Comparison of ENCODE assay signal across 10 cellular contexts in genomic region chr3:52218454-52218853, GRCh38. TPM values are rescaled to one million over a fixed set of nuclear protein-coding genes. Genes with fewer than 3 reads are reported as not detected.
A peak's percentile ranks its signal among the peaks of the same experiment; 100 is the strongest.
DNase-seq lines count a peak whose midpoint lies in the region; ATAC-seq and FAIRE-seq lines count a peak whose summit lies in the region.
"Had no signal": no experiment of that assay in that cellular context is flagged by ENCODE, and none has a peak within 500 bp of the region (broad histone marks: within the 10 kb centered on the region; RNA-seq: fewer than 3 reads in every experiment).

No MANE protein-coding gene starts in this region.

- FAIRE-seq in HTR-8/SVneo (lab: Jason Lieb, UNC): no peak

- H3K27me3 Mint-ChIP-seq in naive thymus-derived CD4-positive, alpha-beta T cell: no peaks in the 10 kb centered on the region

- peak overlapping the region; percentile 6; the same call in 1 of the 2 replicates for H3K4me3 ChIP-seq in BLaER1
- H3K4me3 ChIP-seq in Jurkat, Clone E6-1 (ENCODE audit: low read length): peak overlapping the region; percentile 24
- peak overlapping the region; percentile 40 for H3K4me3 ChIP-seq in naive thymus-derived CD4-positive, alpha-beta T cell (ENCODE audit: low read length)
- H3K4me3 ChIP-seq: coronary artery had no signal

- no peaks in the 10 kb centered on the region for H3K9me3 Mint-ChIP-seq in naive thymus-derived CD4-positive, alpha-beta T cell

- peak overlapping the region; percentile 80 for H3K4me2 ChIP-seq in BLaER1

- H3K27ac ChIP-seq in BLaER1: peak overlapping the region; percentile 59
- peak overlapping the region; percentile 34 for H3K27ac ChIP-seq in adipose tissue (ENCODE audit: low read depth, low read length)
- peak overlapping the region; percentile 9 for H3K27ac ChIP-seq in naive thymus-derived CD4-positive, alpha-beta T cell (ENCODE audit: low read depth, low read length)

- H3K36me3 Mint-ChIP-seq in naive thymus-derived CD4-positive, alpha-beta T cell: peaks cover 13 to 21% (median 21%) of the 10 kb centered on the region in 5 donors

- H4K20me1 ChIP-seq in BLaER1: no peaks in the 10 kb centered on the region

- no peaks in the 10 kb centered on the region for H3K9me3 ChIP-seq in BLaER1
- H3K9me3 ChIP-seq in naive thymus-derived CD4-positive, alpha-beta T cell (ENCODE audit: control insufficient read depth in 2 of 3, low read length in 3 of 3): no peaks in the 10 kb centered on the region

- no peak for ATAC-seq in naive thymus-derived CD4-positive, alpha-beta T cell
- ATAC-seq in HG02885 (IDR thresholded peaks at IDR 0.05; ENCODE audit: poor library complexity, unreplicated experiment) (no peak), HG03439 (IDR thresholded peaks at IDR 0.05; ENCODE audit: unreplicated experiment) (no peak)

- H3K4me1 ChIP-seq in BLaER1: peaks cover 75% of the 10 kb centered on the region
- H3K4me1 ChIP-seq in naive thymus-derived CD4-positive, alpha-beta T cell (ENCODE audit: control insufficient read depth in 2 of 2, insufficient read depth in 2 of 2, low read length in 2 of 2): peaks cover 70 to 73% of the 10 kb centered on the region in 2 donors

- H3K9ac ChIP-seq in BLaER1: 0 out of 2 replicates have a peak overlapping the region, but pooled peaks have one; percentile 7

- peak; percentile 60 for DNase-seq in Jurkat, Clone E6-1 (ENCODE audit: low read depth, low spot score)
- DNase-seq in naive thymus-derived CD4-positive, alpha-beta T cell: no peak
- DNase-seq in DMS79 treated with DMSO at 0.1 percent for 48 hours (lab: John Stamatoyannopoulos, UW): no peak
- DNase-seq in HTR-8/SVneo (ENCODE audit: insufficient read length, low spot score): no peak
- DNase-seq: NCI-H1105 treated with DMSO at 0.1 percent for 48 hours had no signal

- no peaks in the 10 kb centered on the region for H3K27me3 ChIP-seq in BLaER1
- H3K27me3 ChIP-seq in naive thymus-derived CD4-positive, alpha-beta T cell (ENCODE audit: control insufficient read depth in 2 of 2, insufficient read depth in 2 of 2, low read length in 2 of 2): no peaks in the 10 kb centered on the region

- 52 to 77% (median 52%) methylated on average over 12 of the region's 12 CpGs for WGBS in adipose tissue, 3 donors

- intact Hi-C loops in naive thymus-derived CD4-positive, alpha-beta T cell (cut with micrococcal nuclease): loop anchor here in 1 of 2 donors (2.0 kb wide), 1 partner anchor 20 kb away; the partner anchor contains the start of gene ALAS1

- H3K4me3 Mint-ChIP-seq in naive thymus-derived CD4-positive, alpha-beta T cell: peak overlapping the region; percentile 25 to 77 (median 48)

- peaks cover 57% of the 10 kb centered on the region for H3K36me3 ChIP-seq in BLaER1
- peaks cover 5 to 25% (median 13%) of the 10 kb centered on the region in 3 experiments for H3K36me3 ChIP-seq in naive thymus-derived CD4-positive, alpha-beta T cell (ENCODE audit: control insufficient read depth in 2 of 3, insufficient read depth in 3 of 3, low read length in 3 of 3)

- CTCF ChIA-PET in naive thymus-derived CD4-positive, alpha-beta T cell (lab: Charles Lee): interaction anchor here (1.1 to 7.5 kb wide), 2 partner anchors 15 to 121 kb away, joined by 8 to 71 read pairs; no protein-coding TSS in a partner anchor

- POLR2A ChIA-PET in naive thymus-derived CD4-positive, alpha-beta T cell (lab: Charles Lee): interaction anchor here (0.7 to 46.3 kb wide), 6 partner anchors 10 to 120 kb away, joined by 3 to 1418 read pairs (median 4); partner anchors contain the start of genes GLYCTK, TWF2 and WDR82

- peak overlapping the region; percentile 33 to 89 (median 74) for H3K27ac Mint-ChIP-seq in naive thymus-derived CD4-positive, alpha-beta T cell

- peaks cover 52 to 79% (median 69%) of the 10 kb centered on the region in 7 donors for H3K4me1 Mint-ChIP-seq in naive thymus-derived CD4-positive, alpha-beta T cell

RNA-seq across cellular contexts. Expression of gene TLR9, which starts 7.0 kb away (rescaled TPM):
- not detected for polyA plus RNA-seq in Jurkat, Clone E6-1 (2012; ENCODE audit: insufficient read depth, insufficient read length)
- polyA plus RNA-seq in adipose tissue: under 1 TPM; 0.08 to 0.22 (median 0.15) TPM
- total RNA-seq in naive thymus-derived CD4-positive, alpha-beta T cell: 1 to 10 TPM in 3 of 5 experiments, under 1 TPM in 2; 0.27 to 2.5 (median 1.6) TPM
- polyA plus RNA-seq in naive thymus-derived CD4-positive, alpha-beta T cell: under 1 TPM in 1 of 2 donors, not detected in 1; 0.16 TPM

RNA-seq across cellular contexts. Expression of gene ALAS1, which starts 20.5 kb away (rescaled TPM):
- polyA plus RNA-seq in Jurkat, Clone E6-1 (2012; ENCODE audit: insufficient read depth, insufficient read length): 68.8 TPM
- polyA plus RNA-seq in adipose tissue: 10 to 100 TPM; 17.1 to 70.8 (median 37.3) TPM
- 10 to 100 TPM; 12.6 to 74.3 (median 27.4) TPM for total RNA-seq in naive thymus-derived CD4-positive, alpha-beta T cell
- polyA plus RNA-seq in naive thymus-derived CD4-positive, alpha-beta T cell: 10 to 100 TPM; 18.7 to 37.6 TPM

RNA-seq across cellular contexts. Expression of gene TWF2, which starts 20.5 kb away (rescaled TPM):
- polyA plus RNA-seq in Jurkat, Clone E6-1 (2012; ENCODE audit: insufficient read depth, insufficient read length): 67.7 TPM
- polyA plus RNA-seq in adipose tissue: 10 to 100 TPM; 20.0 to 58.3 (median 51.4) TPM
- 100 to 1,000 TPM in 1 of 5 experiments, 10 to 100 TPM in 4; 38.7 to 110 (median 63.7) TPM for total RNA-seq in naive thymus-derived CD4-positive, alpha-beta T cell
- 100 to 1,000 TPM; 104 to 147 TPM for polyA plus RNA-seq in naive thymus-derived CD4-positive, alpha-beta T cell

RNA-seq across cellular contexts. Expression of gene PPM1M, which starts 27.1 kb away (rescaled TPM):
- polyA plus RNA-seq in Jurkat, Clone E6-1 (2012; ENCODE audit: insufficient read depth, insufficient read length): 59.8 TPM
- polyA plus RNA-seq in adipose tissue: 10 to 100 TPM in 2 of 3 donors, 1 to 10 TPM in 1; 6.0 to 31.8 (median 18.1) TPM
- total RNA-seq in naive thymus-derived CD4-positive, alpha-beta T cell: 10 to 100 TPM; 55.8 to 81.0 (median 74.5) TPM
- polyA plus RNA-seq in naive thymus-derived CD4-positive, alpha-beta T cell: 100 to 1,000 TPM in 1 of 2 donors, 10 to 100 TPM in 1; 68.8 to 135 TPM

RNA-seq across cellular contexts. Expression of gene WDR82, which starts 60.0 kb away (rescaled TPM):
- 86.7 TPM for polyA plus RNA-seq in Jurkat, Clone E6-1 (2012; ENCODE audit: insufficient read depth, insufficient read length)
- polyA plus RNA-seq in adipose tissue: 10 to 100 TPM; 16.3 to 44.0 (median 40.5) TPM
- total RNA-seq in naive thymus-derived CD4-positive, alpha-beta T cell: 100 to 1,000 TPM; 112 to 161 (median 135) TPM
- 100 to 1,000 TPM; 127 to 181 TPM for polyA plus RNA-seq in naive thymus-derived CD4-positive, alpha-beta T cell

Comparison
In these comparisons a context has a peak if more than half of its experiments do, and no peak if none do; other contexts are left out.
1. H3K27ac ChIP-seq: peak in every context shown above with its lines; median percentile 59 in BLaER1; 34 in adipose tissue; 9 in naive thymus-derived CD4-positive, alpha-beta T cell.